ENCODE assay signal across 8 cellular contexts in the genomic region with DNA sequence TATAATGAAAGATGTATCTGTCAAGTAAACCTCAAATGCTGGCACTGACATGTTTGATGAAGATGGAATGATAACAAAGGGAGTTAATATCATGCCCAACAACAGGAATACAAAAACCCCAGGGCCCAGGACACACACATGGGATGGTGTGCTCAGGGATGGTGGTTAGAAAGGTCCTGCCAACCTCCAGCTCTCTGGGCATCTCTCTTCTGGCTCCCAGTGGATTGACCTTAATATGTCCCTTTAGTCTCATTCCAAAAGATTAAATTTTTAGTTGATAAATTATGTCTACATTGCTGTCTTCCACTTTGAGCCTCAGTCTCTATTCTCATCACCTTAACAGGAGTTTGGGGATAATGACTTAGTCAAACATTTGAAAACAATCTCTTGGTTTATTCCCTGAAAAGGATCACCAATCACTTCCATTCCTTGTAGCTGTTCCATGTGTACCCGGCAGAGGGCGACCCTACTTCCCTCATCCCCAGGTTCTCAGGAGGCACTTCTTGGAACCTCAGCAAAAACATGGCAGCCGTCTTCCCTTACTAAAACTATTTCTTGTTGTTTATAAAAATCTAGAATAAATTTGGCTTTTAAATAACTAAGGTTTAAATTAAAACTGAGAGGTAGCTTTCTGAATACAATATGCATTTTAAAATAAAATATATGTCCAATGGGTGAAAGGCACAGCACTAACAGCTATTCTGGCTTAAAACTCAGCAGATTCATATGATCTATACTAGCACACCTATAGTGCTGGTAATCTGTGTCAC. TPM values are rescaled to one million over a fixed set of nuclear protein-coding genes. Genes with fewer than 3 reads are reported as not detected.
DNase-seq lines count a peak whose midpoint lies in the region; ATAC-seq, FAIRE-seq and TF ChIP-seq lines count a peak whose summit lies in the region.

No MANE protein-coding gene starts in this region.

- DNase-seq in NCI-H1092 (lab: John Stamatoyannopoulos, UW) (peak; percentile 4), T-helper 1 cell (peak in 3 of 5 donors; percentile 6 to 26 (median 17))
- DNase-seq in stimulated activated CD4-positive, alpha-beta T cell treated with anti-CD3 and anti-CD28 coated beads, Interleukin-1b, Interleukin-23, amount 100 ng/mL, for 48 hours, result peak; percentile 48

- TF ChIP-seq CTCF in GM12875 (IDR thresholded peaks at IDR 0.05; ENCODE audit: borderline replicate concordance, insufficient read depth, low read depth, low read length) (peak; percentile 78; the same call in 1 of the 2 replicates), brain (conservative IDR thresholded peaks at IDR 0.05) (peak; percentile 48 to 67)

- H3K36me3 Mint-ChIP-seq in brain, result no peaks in the 10 kb centered on the region
- H3K36me3 Mint-ChIP-seq in stimulated activated memory B cell treated with anti-CD40 and anti-IgM and Interleukin-4, amounts not matched to agents 10 μg/mL and 1 μg/mL and 100 μg/mL, for 72 hours, result no peaks in the 10 kb centered on the region

- H3K4me3 ChIP-seq in GM12875 (ENCODE audit: low read depth, low read length), result no peak overlapping the region

- H3K4me3 Mint-ChIP-seq in brain, result no peak overlapping the region
- H3K4me3 Mint-ChIP-seq in stimulated activated memory B cell treated with anti-CD40 and anti-IgM and Interleukin-4, amounts not matched to agents 10 μg/mL and 1 μg/mL and 100 μg/mL, for 72 hours, result no peak overlapping the region

- peaks cover 5% of the 10 kb centered on the region for H3K27me3 Mint-ChIP-seq in brain
- H3K27me3 Mint-ChIP-seq in stimulated activated memory B cell treated with anti-CD40 and anti-IgM and Interleukin-4, amounts not matched to agents 10 μg/mL and 1 μg/mL and 100 μg/mL, for 72 hours, result no peaks in the 10 kb centered on the region

- peak; percentile 90 for FAIRE-seq in A204.1 (lab: Jason Lieb, UNC)
- peak; percentile 81 for FAIRE-seq in islet of Langerhans (lab: Jason Lieb, UNC)

- no peaks in the 10 kb centered on the region for H3K4me1 Mint-ChIP-seq in brain
- no peaks in the 10 kb centered on the region for H3K4me1 Mint-ChIP-seq in stimulated activated memory B cell treated with anti-CD40 and anti-IgM and Interleukin-4, amounts not matched to agents 10 μg/mL and 1 μg/mL and 100 μg/mL, for 72 hours

- H3K9me3 Mint-ChIP-seq in brain, result peaks cover 0 to 7% (median 4%) of the 10 kb centered on the region in 5 experiments
- H3K9me3 Mint-ChIP-seq in stimulated activated memory B cell treated with anti-CD40 and anti-IgM and Interleukin-4, amounts not matched to agents 10 μg/mL and 1 μg/mL and 100 μg/mL, for 72 hours, result peaks cover 1% of the 10 kb centered on the region

- ATAC-seq in stimulated activated memory B cell treated with anti-CD40 and anti-IgM and Interleukin-4, amounts not matched to agents 10 μg/mL and 1 μg/mL and 100 μg/mL, for 72 hours, result no peak

- H3K27ac Mint-ChIP-seq in brain, result no peak overlapping the region
- no peak overlapping the region for H3K27ac Mint-ChIP-seq in stimulated activated memory B cell treated with anti-CD40 and anti-IgM and Interleukin-4, amounts not matched to agents 10 μg/mL and 1 μg/mL and 100 μg/mL, for 72 hours

RNA-seq across cellular contexts. Expression of gene MCEE, which starts 29.6 kb away (rescaled TPM):
- 7.3 TPM for polyA plus RNA-seq in brain (ENCODE audit: insufficient read depth, low read depth, low replicate concordance)

RNA-seq across cellular contexts. Expression of gene MPHOSPH10, which starts 30.1 kb away (rescaled TPM):
- 8.2 TPM for polyA plus RNA-seq in brain (ENCODE audit: insufficient read depth, low read depth, low replicate concordance)

RNA-seq across cellular contexts. Expression of gene NAGK, which starts 31.9 kb away (rescaled TPM):
- 79.7 TPM for polyA plus RNA-seq in brain (ENCODE audit: insufficient read depth, low read depth, low replicate concordance)
